Comparison of ENCODE assay signal across 24 cellular contexts in the genomic region with DNA sequence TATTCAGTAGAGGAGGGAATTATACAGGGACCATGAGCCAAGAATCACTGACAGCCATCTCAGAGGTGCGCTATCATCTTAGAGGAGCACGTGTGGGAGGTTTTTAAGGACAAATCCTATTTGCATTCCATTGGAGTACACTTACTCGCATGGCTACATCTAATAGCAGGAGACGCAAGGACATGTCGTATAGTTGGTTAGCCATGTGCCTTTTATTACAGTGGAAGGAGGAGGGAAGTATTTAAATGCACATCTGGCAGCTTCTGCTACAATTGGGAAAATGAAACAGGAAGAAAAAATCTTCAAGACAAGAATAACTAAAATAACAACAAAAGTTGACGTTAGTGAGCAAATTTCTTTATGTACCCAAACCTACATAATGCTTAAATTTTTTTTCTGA.
DNase-seq lines count a peak whose midpoint lies in the region; ATAC-seq, FAIRE-seq and TF ChIP-seq lines count a peak whose summit lies in the region.
"Had no signal": no experiment of that assay in that cellular context is flagged by ENCODE, and none has a peak within 500 bp of the region (broad histone marks: within the 10 kb centered on the region; RNA-seq: fewer than 3 reads in every experiment).

No MANE protein-coding gene starts in this region.

- DNase-seq in AG20443 (ENCODE audit: low spot score), result peak; percentile 19
- peak; percentile 9 for DNase-seq in KBM-7
- DNase-seq in left kidney (ENCODE audit: low read depth, low spot score), result peak; percentile 58
- no peak for DNase-seq in hypothalamus (lab: John Stamatoyannopoulos, UW)
- DNase-seq in stimulated activated CD4-positive, alpha-beta T cell treated with anti-CD3 and anti-CD28 coated beads, Interleukin-4, amount 100 ng/mL, for 24 hours, result no peak
- no peak for DNase-seq in spleen
- DNase-seq: activated CD8-positive, alpha-beta memory T cell treated with anti-CD3 and anti-CD28 coated beads for 24 hours; activated gamma-delta T cell; activated T-cell treated with anti-CD3 and anti-CD28 coated beads, Interleukin-2, amount 50 U/mL, for 1 hour; adrenal gland; brain microvascular endothelial cell; heart left ventricle; left colon; naive B cell; NCI-H510A treated with DMSO at 0.1 percent for 48 hours; occipital lobe; stimulated activated CD4-positive, alpha-beta T cell treated with anti-CD3 and anti-CD28 coated beads, Interleukin-4, amount 100 ng/mL, for 4 hours; stimulated activated naive CD4-positive, alpha-beta T cell treated with Interleukin-2 at 50 U/mL for 16 hours had no signal

- H3K27me3 ChIP-seq in spleen (replicated peaks in 1 of 7), result no peaks in the 10 kb centered on the region
- H3K27me3 ChIP-seq: adrenal gland, brain microvascular endothelial cell, heart left ventricle, SJSA1 had no signal

- TF ChIP-seq CTCF in spleen (IDR thresholded peaks at IDR 0.05 in 8 of 11, conservative IDR thresholded peaks at IDR 0.05 in 3 of 11), result no peak

- H3K4me1 ChIP-seq in spleen, result peaks cover 0 to 8% (median 0%) of the 10 kb centered on the region in 6 donors
- H3K4me1 ChIP-seq: adrenal gland had no signal

- in situ Hi-C loops in KBM-7 (cut with MboI; ENCODE audit: low pct_unique_long_range_greater_than_20kb, low sequenced_read_pairs), result no loop called here

- peak; percentile 39 for FAIRE-seq in endometrium (lab: Jason Lieb, UNC)
- FAIRE-seq: D721Med, RCC 7860 had no signal

- H3K27ac ChIP-seq in spleen, result no peak overlapping the region
- H3K27ac ChIP-seq: adrenal gland, brain microvascular endothelial cell, heart left ventricle, SJSA1, thoracic aorta had no signal

- no peak for TF ChIP-seq POLR2A in spleen (IDR thresholded peaks at IDR 0.05)

- ATAC-seq in GM19351 (IDR thresholded peaks at IDR 0.05; ENCODE audit: unreplicated experiment), result no peak
- ATAC-seq: heart left ventricle, left colon had no signal

- intact Hi-C loops in spleen (cut with DNase I; ENCODE audit: low total_unique reads), result no loop called here

- H3K4me3 ChIP-seq in spleen, result no peak overlapping the region
- H3K4me3 ChIP-seq: adrenal gland, heart left ventricle, SJSA1, thoracic aorta had no signal

- WGBS in spleen, 5 donors, result 64 to 79% (median 71%) methylated on average over 6 of the region's 6 CpGs

- no peaks in the 10 kb centered on the region for H3K9me3 ChIP-seq in spleen
- H3K9me3 ChIP-seq: adrenal gland, heart left ventricle, SJSA1, thoracic aorta had no signal

- H3K36me3 ChIP-seq in spleen, result no peaks in the 10 kb centered on the region
- H3K36me3 ChIP-seq: adrenal gland, brain microvascular endothelial cell, heart left ventricle, SJSA1, thoracic aorta had no signal

Comparison
In these comparisons a context has a peak if more than half of its experiments do, and no peak if none do; other contexts are left out.
1. DNase-seq: peak in AG20443 (single experiment), KBM-7 (single experiment) and left kidney (single experiment); none in hypothalamus (0 of 51), stimulated activated CD4-positive, alpha-beta T cell treated with anti-CD3 and anti-CD28 coated beads, Interleukin-4, amount 100 ng/mL, for 24 hours (single experiment) and spleen (single experiment).